In genomic region chr1:57832616-57833015, GRCh38 we compare ENCODE assay signal across 16 cellular contexts.
"Had no signal": no experiment of that assay in that cellular context is flagged by ENCODE, and none has a peak within 500 bp of the region (broad histone marks: within the 10 kb centered on the region; RNA-seq: fewer than 3 reads in every experiment).

No MANE protein-coding gene starts in this region.

- H3K27ac Mint-ChIP-seq: activated CD8-positive, alpha-beta memory T cell treated with anti-CD3 and anti-CD28 coated beads, Interleukin-2, amount 10 ng/mL, durations not matched to agents 7 days and 5 days; activated T-helper 2 cell treated with anti-CD3 and anti-CD28 coated beads, Interferon-gamma antibody, Interleukin-2, Interleukin-4, amounts not matched to agents 10 μg/mL and 5 μg/mL and 100 μg/mL, durations not matched to agents 14 hours and 24 hours and 36 hours; naive thymus-derived CD4-positive, alpha-beta T cell; stimulated activated memory B cell treated with anti-CD40 and anti-IgM and Interleukin-4, amounts not matched to agents 10 μg/mL and 1 μg/mL and 100 μg/mL, for 72 hours had no signal

- H3K4me1 Mint-ChIP-seq: activated CD8-positive, alpha-beta memory T cell treated with anti-CD3 and anti-CD28 coated beads, Interleukin-2, amount 10 ng/mL, durations not matched to agents 7 days and 5 days; naive thymus-derived CD4-positive, alpha-beta T cell; stimulated activated memory B cell treated with anti-CD40 and anti-IgM and Interleukin-4, amounts not matched to agents 10 μg/mL and 1 μg/mL and 100 μg/mL, for 72 hours had no signal

- ATAC-seq: activated CD8-positive, alpha-beta memory T cell treated with anti-CD3 and anti-CD28 coated beads, Interleukin-2, amount 10 ng/mL, durations not matched to agents 7 days and 5 days; left colon; mucosa of descending colon; naive thymus-derived CD4-positive, alpha-beta T cell; stimulated activated memory B cell treated with anti-CD40 and anti-IgM and Interleukin-4, amounts not matched to agents 10 μg/mL and 1 μg/mL and 100 μg/mL, for 72 hours had no signal

- H3K36me3 Mint-ChIP-seq: activated CD8-positive, alpha-beta memory T cell treated with anti-CD3 and anti-CD28 coated beads, Interleukin-2, amount 10 ng/mL, durations not matched to agents 7 days and 5 days; naive thymus-derived CD4-positive, alpha-beta T cell; stimulated activated memory B cell treated with anti-CD40 and anti-IgM and Interleukin-4, amounts not matched to agents 10 μg/mL and 1 μg/mL and 100 μg/mL, for 72 hours had no signal

- H3K9me3 Mint-ChIP-seq: activated T-helper 2 cell treated with anti-CD3 and anti-CD28 coated beads, Interferon-gamma antibody, Interleukin-2, Interleukin-4, amounts not matched to agents 10 μg/mL and 5 μg/mL and 100 μg/mL, durations not matched to agents 14 hours and 24 hours and 36 hours had no signal

- H3K4me3 Mint-ChIP-seq: activated CD8-positive, alpha-beta memory T cell treated with anti-CD3 and anti-CD28 coated beads, Interleukin-2, amount 10 ng/mL, durations not matched to agents 7 days and 5 days; naive thymus-derived CD4-positive, alpha-beta T cell; stimulated activated memory B cell treated with anti-CD40 and anti-IgM and Interleukin-4, amounts not matched to agents 10 μg/mL and 1 μg/mL and 100 μg/mL, for 72 hours had no signal

- DNase-seq: activated CD4-positive, alpha-beta T cell treated with anti-CD3 and anti-CD28 coated beads, Interleukin-2, amount 50 U/mL, for 4 hours; activated CD4-positive, CD25-positive, alpha-beta regulatory T cell treated with anti-CD3 and anti-CD28 coated beads, Interleukin-2, amount 50 U/mL, for 72 hours; activated CD8-positive, alpha-beta memory T cell treated with anti-CD3 and anti-CD28 coated beads, Interleukin-2, amount 10 ng/mL, durations not matched to agents 7 days and 5 days; activated naive CD4-positive, alpha-beta T cell treated with anti-CD3 and anti-CD28 coated beads, Interleukin-2, amount 50 U/mL, for 16 hours; activated T-cell treated with anti-CD3 and anti-CD28 coated beads, Interleukin-2, amount 50 U/mL, for 1 hour; adrenal gland; esophagus squamous epithelium; left colon; mucosa of descending colon; naive thymus-derived CD4-positive, alpha-beta T cell; stimulated activated CD4-positive, alpha-beta T cell treated with anti-CD3 and anti-CD28 coated beads, Interleukin-12 subunit alpha, Interleukin-12 subunit beta, amount 100 ng/mL, for 4 hours; T-helper 1 cell; T1000 had no signal

- H3K9me3 ChIP-seq: adrenal gland, esophagus squamous epithelium, mucosa of descending colon had no signal

- H3K27ac ChIP-seq: adrenal gland, esophagus squamous epithelium had no signal

- H3K4me1 ChIP-seq: adrenal gland, esophagus squamous epithelium had no signal

- H3K27me3 ChIP-seq: adrenal gland, esophagus squamous epithelium had no signal

- H3K27me3 Mint-ChIP-seq: activated CD8-positive, alpha-beta memory T cell treated with anti-CD3 and anti-CD28 coated beads, Interleukin-2, amount 10 ng/mL, durations not matched to agents 7 days and 5 days had no signal

- H3K36me3 ChIP-seq: adrenal gland, esophagus squamous epithelium had no signal

- H3K4me3 ChIP-seq: adrenal gland, esophagus squamous epithelium, lung, mucosa of descending colon had no signal
